8 cellular contexts compared by ENCODE assay signal in the genomic region with DNA sequence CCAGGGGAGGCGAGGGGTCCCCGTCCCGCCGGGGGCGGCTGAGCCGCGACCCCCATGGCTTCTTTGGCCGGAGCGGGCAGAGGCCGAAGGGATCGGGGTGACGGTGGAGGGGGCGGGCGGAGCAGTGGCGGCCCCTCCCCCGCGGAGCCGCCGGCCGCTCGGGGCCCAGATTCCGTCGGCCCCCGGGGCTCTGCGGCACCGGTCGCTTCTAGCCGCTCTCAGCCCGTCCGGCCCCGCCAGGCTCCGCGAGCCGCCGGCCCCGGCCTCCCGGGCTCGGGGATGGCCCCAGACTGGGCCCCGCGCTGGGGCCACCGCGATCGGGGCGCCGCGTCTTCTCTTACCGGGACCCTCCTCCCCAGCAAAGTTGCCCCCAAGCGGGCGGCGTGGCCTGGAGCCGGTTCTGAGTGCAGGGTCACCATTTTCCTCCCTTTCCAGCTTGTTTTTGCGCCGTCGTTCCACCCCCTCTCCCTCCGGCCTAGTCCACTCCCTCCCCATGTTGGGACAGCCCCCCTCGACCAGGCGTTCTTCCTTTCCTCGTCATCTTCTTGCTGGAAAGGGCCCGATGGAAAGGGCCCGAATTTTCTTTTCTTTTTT. TPM values are rescaled to one million over a fixed set of nuclear protein-coding genes. Genes with fewer than 3 reads are reported as not detected.
DNase-seq lines count a peak whose midpoint lies in the region; ATAC-seq and TF ChIP-seq lines count a peak whose summit lies in the region.

No MANE protein-coding gene starts in this region.

- no peaks in the 10 kb centered on the region for H3K36me3 ChIP-seq in neutrophil

- peaks cover 10% of the 10 kb centered on the region; the same call in 1 of the 2 replicates for H3K79me2 ChIP-seq in H9 (ENCODE audit: insufficient read depth, low read length)

- no peak overlapping the region for H4K91ac ChIP-seq in H9 (ENCODE audit: insufficient read length, low read depth, low read length)

- TF ChIP-seq CTCF in H9 (conservative IDR thresholded peaks at IDR 0.05), result no peak
- TF ChIP-seq CTCF in neutrophil (IDR thresholded peaks at IDR 0.05), result peak; percentile 3

- ATAC-seq in activated naive CD4-positive, alpha-beta T cell treated with anti-CD3 and anti-CD28 coated beads, Interleukin-2, amount 50 U/mL, for 72 hours, result peak; percentile 2 to 22
- ATAC-seq in HG03095 (IDR thresholded peaks at IDR 0.05; ENCODE audit: unreplicated experiment), result no peak

- H3K4me3 Mint-ChIP-seq in H9, result peak overlapping the region; percentile 90 to 99

- WGBS in H9 (ENCODE audit: extremely low coverage, insufficient read length, low lambda C conversion rate), result no CpG with 5 or more reads among the region's 60 CpGs

- DNase-seq in GM04503 (ENCODE audit: low read depth) (peak; percentile 22), H9 (peak; percentile 47), NAMALWA (ENCODE audit: low spot score) (peak; percentile 57), glomerular visceral epithelial cell (ENCODE audit: extremely low spot score) (peak; percentile 63), NCI-H1105 treated with DMSO at 0.1 percent for 48 hours (lab: John Stamatoyannopoulos, UW) (no peak)
- DNase-seq in activated naive CD4-positive, alpha-beta T cell treated with anti-CD3 and anti-CD28 coated beads, Interleukin-2, amount 50 U/mL, for 72 hours (ENCODE audit: low spot score in 2 of 2), result peak; percentile 39 to 67

- H3K4me1 ChIP-seq in H9 (ENCODE audit: insufficient read depth, low read length), result peaks cover 4% of the 10 kb centered on the region; the same call in 1 of the 2 replicates
- peaks cover 38 to 44% of the 10 kb centered on the region in 2 experiments for H3K4me1 ChIP-seq in neutrophil (ENCODE audit: control insufficient read depth in 1 of 2, insufficient read depth in 1 of 2, low read depth in 1 of 2, low read length in 1 of 2)

- H3K4me1 Mint-ChIP-seq in H9, result peaks cover 36 to 37% of the 10 kb centered on the region in 2 experiments

- H3K27me3 Mint-ChIP-seq in H9 (ENCODE audit: low read depth), result no peaks in the 10 kb centered on the region

- no peak overlapping the region for H3K56ac ChIP-seq in H9 (ENCODE audit: insufficient read length, low read depth, low read length)

- H3K27me3 ChIP-seq in H9 (ENCODE audit: insufficient read depth, low read length) (no peaks in the 10 kb centered on the region), neutrophil (no peaks in the 10 kb centered on the region)

- H3K79me1 ChIP-seq in H9 (ENCODE audit: insufficient read depth, low read depth, low read length, poor library complexity, severe bottlenecking), result no peaks in the 10 kb centered on the region

- H3K4me3 ChIP-seq in neutrophil (ENCODE audit: low read depth in 1 of 2, low read length in 1 of 2), result peak overlapping the region; percentile 92 to 94

- peak overlapping the region; percentile 30 for H3K27ac ChIP-seq in H9 (ENCODE audit: insufficient read length, low read depth, low read length)
- H3K27ac ChIP-seq in neutrophil, result peak overlapping the region; percentile 96

- H3K18ac ChIP-seq in H9 (ENCODE audit: insufficient read length, low read depth, low read length), result peak overlapping the region; percentile 63

- H2BK12ac ChIP-seq in H9 (ENCODE audit: insufficient read length, low read depth, low read length), result no peak overlapping the region

- H4K20me1 ChIP-seq in H9 (ENCODE audit: control insufficient read depth, insufficient read depth, insufficient read length), result no peaks in the 10 kb centered on the region

- H3K36me3 Mint-ChIP-seq in H9 (ENCODE audit: insufficient read depth in 1 of 3, low read depth in 3 of 3), result peaks cover 0 to 5% (median 0%) of the 10 kb centered on the region in 3 experiments; a peak in 2 of 7 replicates
- H3K36me3 Mint-ChIP-seq in activated naive CD4-positive, alpha-beta T cell treated with anti-CD3 and anti-CD28 coated beads, Interleukin-2, amount 50 U/mL, for 72 hours, result peaks cover 16 to 25% of the 10 kb centered on the region in 2 donors

- H3K14ac ChIP-seq in H9 (ENCODE audit: insufficient read depth, low read length), result peak overlapping the region; percentile 21; the same call in 1 of the 2 replicates

- no peak overlapping the region for H2BK15ac ChIP-seq in H9 (ENCODE audit: low read depth, low read length)

- H2BK5ac ChIP-seq in H9 (ENCODE audit: insufficient read length, low read length), result no peak overlapping the region

- H3K9me3 Mint-ChIP-seq in H9, result no peaks in the 10 kb centered on the region; a peak in 1 of 5 replicates
- H3K9me3 Mint-ChIP-seq in activated naive CD4-positive, alpha-beta T cell treated with anti-CD3 and anti-CD28 coated beads, Interleukin-2, amount 50 U/mL, for 72 hours, result no peaks in the 10 kb centered on the region

- H3K4me2 ChIP-seq in H9 (ENCODE audit: insufficient read depth, insufficient read length, low read length), result peak overlapping the region; percentile 86

- H3K27ac Mint-ChIP-seq in H9, result peak overlapping the region; percentile 95 to 99 (median 96)
- H3K27ac Mint-ChIP-seq in activated naive CD4-positive, alpha-beta T cell treated with anti-CD3 and anti-CD28 coated beads, Interleukin-2, amount 50 U/mL, for 72 hours, result peak overlapping the region; percentile 99 to 100

- no peak overlapping the region for H4K5ac ChIP-seq in H9 (ENCODE audit: insufficient read length, low read depth, low read length)

- no peak overlapping the region for H3K23ac ChIP-seq in H9 (ENCODE audit: insufficient read length, low read depth, low read length)

- H2BK20ac ChIP-seq in H9 (ENCODE audit: low read depth, low read length, poor library complexity, severe bottlenecking), result no peak overlapping the region

- H4K8ac ChIP-seq in H9 (replicated peaks; ENCODE audit: insufficient read length, low read depth, low read length), result no peak overlapping the region

- H3K4ac ChIP-seq in H9 (ENCODE audit: low read depth, low read length), result no peak overlapping the region

- peaks cover 17% of the 10 kb centered on the region for H3K23me2 ChIP-seq in H9 (ENCODE audit: insufficient read length, low read depth, low read length, poor library complexity, severe bottlenecking)

- H3K9ac ChIP-seq in H9 (ENCODE audit: extremely low read depth, insufficient read length, low read length), result peak overlapping the region; percentile 76

- no peak overlapping the region for H2AFZ ChIP-seq in H9 (ENCODE audit: low read length)

- H3K9me3 ChIP-seq in H9 (ENCODE audit: control insufficient read depth, low read depth, low read length), result no peaks in the 10 kb centered on the region
- H3K9me3 ChIP-seq in neutrophil, result no peaks in the 10 kb centered on the region

- H2BK120ac ChIP-seq in H9 (ENCODE audit: low read depth, low read length, poor library complexity, severe bottlenecking), result no peak overlapping the region

- H2AK5ac ChIP-seq in H9 (ENCODE audit: insufficient read length, low read length), result no peak overlapping the region

- H3T11ph ChIP-seq in H9 (ENCODE audit: low read length), result no peak overlapping the region

RNA-seq across cellular contexts. Expression of a gene that starts 0.8 kb away (rescaled TPM):
- total RNA-seq in H9 (2021), result 16.7 and 21.0 TPM in 2 replicates
- total RNA-seq in activated naive CD4-positive, alpha-beta T cell treated with anti-CD3 and anti-CD28 coated beads, Interleukin-2, amount 50 U/mL, for 72 hours, result 10 to 100 TPM; 37.6 to 75.5 TPM
